Comparison of ENCODE assay signal across 8 cellular contexts in the genomic region with DNA sequence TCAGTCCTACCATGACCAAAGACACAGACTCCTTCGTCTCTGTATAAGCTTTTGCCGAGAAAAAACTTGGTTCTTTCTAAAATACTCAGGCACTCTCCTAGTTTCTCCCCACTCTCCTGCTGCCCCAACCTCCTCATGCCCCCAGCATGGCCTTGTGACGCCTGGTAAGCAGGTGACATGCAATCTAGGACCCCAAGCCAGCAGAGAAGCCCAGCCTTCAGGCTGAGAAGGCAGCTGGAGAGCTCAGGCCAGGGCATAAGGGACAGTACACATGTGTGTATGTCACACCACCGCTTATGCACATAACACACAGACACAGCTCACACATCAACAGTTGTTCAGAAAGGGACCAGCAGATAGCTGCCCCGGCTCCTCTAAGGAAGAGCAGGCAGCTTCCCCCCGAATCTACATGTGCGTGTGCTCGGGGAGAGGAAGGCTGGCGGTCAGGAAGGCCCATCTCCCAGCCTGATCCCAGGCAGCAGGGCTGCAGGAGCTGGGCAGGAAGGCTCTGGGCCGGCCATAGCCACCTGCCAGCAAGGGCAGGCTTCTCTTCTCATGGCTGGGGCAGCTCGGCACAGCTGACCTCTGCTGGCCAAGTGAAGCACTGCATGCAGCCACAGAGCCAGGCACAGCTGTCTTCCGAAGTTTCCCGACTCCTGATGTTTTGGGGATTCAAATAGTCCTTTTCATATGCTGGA. TPM values are rescaled to one million over a fixed set of nuclear protein-coding genes. Genes with fewer than 3 reads are reported as not detected.
DNase-seq lines count a peak whose midpoint lies in the region; ATAC-seq, FAIRE-seq and TF ChIP-seq lines count a peak whose summit lies in the region.

No MANE protein-coding gene starts in this region.

- no peak overlapping the region for H3K4me3 ChIP-seq in AG09309 (ENCODE audit: control insufficient read depth, low read depth, low read length)
- H3K4me3 ChIP-seq in IMR-90 (ENCODE audit: insufficient read depth, low read depth, low read length), result no peak overlapping the region
- no peak overlapping the region for H3K4me3 ChIP-seq in pancreas
- no peak overlapping the region for H3K4me3 ChIP-seq in aorta (ENCODE audit: low read length in 2 of 2)

- no peaks in the 10 kb centered on the region for H3K27me3 ChIP-seq in IMR-90 (ENCODE audit: control insufficient read depth, insufficient read depth, low read length)
- H3K27me3 ChIP-seq in pancreas, result no peaks in the 10 kb centered on the region
- H3K27me3 ChIP-seq in aorta (ENCODE audit: control insufficient read depth in 1 of 2, insufficient read depth in 2 of 2, low read length in 1 of 2), result no peaks in the 10 kb centered on the region

- peaks cover 43% of the 10 kb centered on the region for H3K36me3 Mint-ChIP-seq in activated naive CD4-positive, alpha-beta T cell treated with anti-CD3 and anti-CD28 coated beads, Interleukin-2, amount 10 ng/mL, durations not matched to agents 7 days and 5 days

- H3K36me3 ChIP-seq in IMR-90 (ENCODE audit: control insufficient read depth, insufficient read depth, low read length) (peaks cover 58% of the 10 kb centered on the region), pancreas (peaks cover 17 to 42% (median 35%) of the 10 kb centered on the region in 3 donors), aorta (ENCODE audit: control insufficient read depth in 1 of 2, insufficient read depth in 2 of 2, low read length in 1 of 2) (peaks cover 4 to 20% of the 10 kb centered on the region in 2 donors)

- no peak overlapping the region for H3K56ac ChIP-seq in IMR-90 (ENCODE audit: extremely low read depth, insufficient read depth, low read length)

- POLR2A ChIA-PET in IMR-90 (lab: Charles Lee; ENCODE audit: unreplicated experiment), result no interaction called here

- H3K18ac ChIP-seq in IMR-90 (ENCODE audit: low read depth, low read length), result no peak overlapping the region

- TF ChIP-seq POLR2A in IMR-90 (IDR thresholded peaks at IDR 0.05; ENCODE audit: low read depth, low read length), result peak; percentile 39; the same call in 1 of the 2 replicates

- FAIRE-seq in pancreas (lab: Jason Lieb, UNC), result no peak

- H3K27me3 Mint-ChIP-seq in activated naive CD4-positive, alpha-beta T cell treated with anti-CD3 and anti-CD28 coated beads, Interleukin-2, amount 10 ng/mL, durations not matched to agents 7 days and 5 days, result no peaks in the 10 kb centered on the region

- BruUV-seq in IMR-90 (replicated peaks; lab: Mats Ljungman, UMichigan), result no TSS peak

- peak; percentile 87 for TF ChIP-seq RAD21 in IMR-90 (IDR thresholded peaks at IDR 0.05; ENCODE audit: low read length)

- H3K27ac ChIP-seq in IMR-90 (ENCODE audit: insufficient read depth, low read length) (no peak overlapping the region), pancreas (no peak overlapping the region), aorta (ENCODE audit: low read depth in 1 of 2, low read length in 2 of 2) (no peak overlapping the region)

- H3K23ac ChIP-seq in IMR-90 (ENCODE audit: low read depth, low read length), result no peak overlapping the region

- H4K8ac ChIP-seq in IMR-90 (ENCODE audit: low read depth in 2 of 2, low read length in 2 of 2), result no peak overlapping the region

- H3K9me3 Mint-ChIP-seq in activated naive CD4-positive, alpha-beta T cell treated with anti-CD3 and anti-CD28 coated beads, Interleukin-2, amount 10 ng/mL, durations not matched to agents 7 days and 5 days, result no peaks in the 10 kb centered on the region

- intact Hi-C loops in IMR-90 (cut with micrococcal nuclease) (loop anchor here (1.0 kb wide), 3 partner anchors 75 to 324 kb away; a partner anchor contains a TSS), pancreas (cut with DNase I) (loop anchor here in 1 of 3 donors (10.0 kb wide), 1 partner anchor 320 kb away; no protein-coding TSS in a partner anchor), aorta (cut with DNase I) (loop anchor here in 1 of 2 donors (5.0 to 10.0 kb wide), 2 partner anchors 73 to 510 kb away; a partner anchor contains a TSS)

- H2AFZ ChIP-seq in IMR-90 (replicated peaks; ENCODE audit: low read length, poor library complexity), result peak overlapping the region; percentile 55

- H3K4me1 Mint-ChIP-seq in activated naive CD4-positive, alpha-beta T cell treated with anti-CD3 and anti-CD28 coated beads, Interleukin-2, amount 10 ng/mL, durations not matched to agents 7 days and 5 days, result peaks cover 11% of the 10 kb centered on the region

- H2AK5ac ChIP-seq in IMR-90 (ENCODE audit: low read depth, low read length), result no peak overlapping the region

- CTCF ChIA-PET in IMR-90 (lab: Yijun Ruan, JAX), result interaction anchor here (0.7 to 2.3 kb wide), 15 partner anchors 9 to 325 kb away, joined by 3 to 14 read pairs (median 4); a partner anchor contains a TSS
- CTCF ChIA-PET in activated naive CD4-positive, alpha-beta T cell treated with anti-CD3 and anti-CD28 coated beads, Interleukin-2, amount 10 ng/mL, durations not matched to agents 7 days and 5 days (lab: Charles Lee), result interaction anchor here (0.6 to 5.4 kb wide), 38 partner anchors 9 to 545 kb away, joined by 3 to 73 read pairs (median 4); a partner anchor contains a TSS

- H3K4ac ChIP-seq in IMR-90 (ENCODE audit: low read depth, low read length), result no peak overlapping the region

- H3K4me1 ChIP-seq in IMR-90 (ENCODE audit: control insufficient read depth, insufficient read depth, low read length), result peaks cover 2% of the 10 kb centered on the region; the same call in 1 of the 2 replicates
- H3K4me1 ChIP-seq in pancreas, result no peaks in the 10 kb centered on the region
- H3K4me1 ChIP-seq in aorta (ENCODE audit: control insufficient read depth in 1 of 2, insufficient read depth in 2 of 2, low read length in 2 of 2), result no peaks in the 10 kb centered on the region

- H3K79me1 ChIP-seq in IMR-90 (ENCODE audit: low read depth in 1 of 2, low read length in 2 of 2), result peaks cover 13 to 35% of the 10 kb centered on the region in 2 experiments; a peak in 3 of 4 replicates

- peak overlapping the region; percentile 62 for H3K27ac Mint-ChIP-seq in activated naive CD4-positive, alpha-beta T cell treated with anti-CD3 and anti-CD28 coated beads, Interleukin-2, amount 10 ng/mL, durations not matched to agents 7 days and 5 days

- DNase-seq in AG09309 (ENCODE audit: low read depth), result no peak
- peak; percentile 49 for DNase-seq in IMR-90
- peak; percentile 53 for DNase-seq in SK-N-DZ (ENCODE audit: low spot score)
- peak; percentile 75 for DNase-seq in activated naive CD4-positive, alpha-beta T cell treated with anti-CD3 and anti-CD28 coated beads, Interleukin-2, amount 10 ng/mL, durations not matched to agents 7 days and 5 days
- peak; percentile 52 for DNase-seq in globus pallidus (ENCODE audit: low spot score)
- peak in 5 of 6 donors; percentile 48 to 89 (median 78) for DNase-seq in pancreas
- DNase-seq in aorta, result peak; percentile 74 to 88

- peak; percentile 74 for ATAC-seq in GM18867 (IDR thresholded peaks at IDR 0.05; ENCODE audit: unreplicated experiment)
- peak; percentile 92 for ATAC-seq in IMR-90 (ENCODE audit: low read depth)
- peak; percentile 82 to 98 (median 92) for ATAC-seq in pancreas
- ATAC-seq in aorta (ENCODE audit: low FRiP score), result peak; percentile 88

- TF ChIP-seq CTCF in AG09309 (IDR thresholded peaks at IDR 0.05; ENCODE audit: control insufficient read depth, insufficient read depth, low read depth, low read length, missing control alignments) (peak; percentile 97), IMR-90 (conservative IDR thresholded peaks at IDR 0.05; ENCODE audit: low read depth, low read length) (peak; percentile 90), pancreas (IDR thresholded peaks at IDR 0.05) (peak; percentile 95 to 98 (median 97))

- no peak overlapping the region for H2BK20ac ChIP-seq in IMR-90 (ENCODE audit: low read depth, low read length)

- no peak overlapping the region for H3K9ac ChIP-seq in IMR-90 (ENCODE audit: low read depth, low read length)

- 58% methylated on average over 5 of the region's 13 CpGs; no CpG with 5 or more reads in 1 of the 2 experiments for WGBS in IMR-90 (ENCODE audit: extremely low coverage in 2 of 2, insufficient read length in 1 of 2), 2 experiments
- WGBS in pancreas, 2 donors, result 54 to 57% methylated on average over 13 of the region's 13 CpGs
- 58 to 62% methylated on average over 13 of the region's 13 CpGs for WGBS in aorta, 2 donors

- peaks cover 29% of the 10 kb centered on the region for H4K20me1 ChIP-seq in IMR-90 (ENCODE audit: insufficient read depth, low read length)

- H3K14ac ChIP-seq in IMR-90 (replicated peaks; ENCODE audit: low read depth, low read length), result no peak overlapping the region

- H3K4me2 ChIP-seq in IMR-90 (ENCODE audit: low read depth, low read length), result no peak overlapping the region

- H2BK15ac ChIP-seq in IMR-90 (ENCODE audit: low read depth, low read length), result no peak overlapping the region

- in situ Hi-C loops in IMR-90 (cut with MboI; ENCODE audit: low sequenced_read_pairs), result loop anchor here (10.0 kb wide), 1 partner anchor 320 kb away; no protein-coding TSS in a partner anchor

- no peak overlapping the region for H2BK120ac ChIP-seq in IMR-90 (ENCODE audit: low read depth, low read length)

- no peak overlapping the region for H2AK9ac ChIP-seq in IMR-90 (replicated peaks; ENCODE audit: low read depth, low read length, poor library complexity)

- H4K91ac ChIP-seq in IMR-90 (ENCODE audit: insufficient read depth, low read depth, low read length), result no peak overlapping the region

- H3K9me3 ChIP-seq in IMR-90 (ENCODE audit: control insufficient read depth, insufficient read depth, low read length), result no peaks in the 10 kb centered on the region
- no peaks in the 10 kb centered on the region for H3K9me3 ChIP-seq in pancreas
- no peaks in the 10 kb centered on the region for H3K9me3 ChIP-seq in aorta (ENCODE audit: control insufficient read depth, low read length)

- no peak overlapping the region for H2BK5ac ChIP-seq in IMR-90 (ENCODE audit: low read depth, low read length, poor library complexity, severe bottlenecking)

- no peak overlapping the region for H4K5ac ChIP-seq in IMR-90 (ENCODE audit: low read depth, low read length)

- no peak overlapping the region for H3K4me3 Mint-ChIP-seq in activated naive CD4-positive, alpha-beta T cell treated with anti-CD3 and anti-CD28 coated beads, Interleukin-2, amount 10 ng/mL, durations not matched to agents 7 days and 5 days

- dilution Hi-C loops in IMR-90 (cut with HindIII; ENCODE audit: low sequenced_read_pairs, unreplicated experiment), result no loop called here

- H3K9me1 ChIP-seq in IMR-90 (ENCODE audit: insufficient read depth, low read length), result peaks cover 6% of the 10 kb centered on the region; the same call in 1 of the 2 replicates

RNA-seq across cellular contexts. Expression of a gene that starts 8.5 kb away (rescaled TPM):
- 56.9 and 67.7 TPM in 2 replicates for total RNA-seq in IMR-90 (2012; rRNA removed)
- 58.2 and 59.4 TPM in 2 replicates for polyA plus RNA-seq in IMR-90 (2012; rRNA removed)
- polyA plus RNA-seq in IMR-90 (2012; cell fraction: cytosol; rRNA removed), result 30.4 and 32.4 TPM in 2 replicates
- 167 and 209 TPM in 2 replicates for polyA plus RNA-seq in IMR-90 (2012; cell fraction: nucleus; rRNA removed; ENCODE audit: low replicate concordance)
- polyA plus RNA-seq in SK-N-DZ (2014; cell fraction: cytosol; rRNA removed), result 93.1 and 95.4 TPM in 2 replicates
- 172 and 224 TPM in 2 replicates for polyA plus RNA-seq in SK-N-DZ (2014; cell fraction: nucleus; rRNA removed)
- 10 to 100 TPM; 23.0 to 36.6 (median 27.3) TPM for total RNA-seq in pancreas
- 100 to 1,000 TPM; 107 to 114 TPM for polyA plus RNA-seq in pancreas
- total RNA-seq in aorta, result 10 to 100 TPM; 44.7 to 56.8 TPM
- 100 to 1,000 TPM in 1 of 2 donors, 10 to 100 TPM in 1; 23.3 to 153 TPM for polyA plus RNA-seq in aorta

RNA-seq across cellular contexts. Expression of a gene that starts 16.8 kb away (rescaled TPM):
- total RNA-seq in IMR-90 (2012; rRNA removed), result 68.0 and 92.7 TPM in 2 replicates
- polyA plus RNA-seq in IMR-90 (2012; rRNA removed), result 57.3 and 58.6 TPM in 2 replicates
- polyA plus RNA-seq in IMR-90 (2012; cell fraction: cytosol; rRNA removed), result 44.5 and 118 TPM in 2 replicates
- polyA plus RNA-seq in IMR-90 (2012; cell fraction: nucleus; rRNA removed; ENCODE audit: low replicate concordance), result 104 and 122 TPM in 2 replicates
- polyA plus RNA-seq in SK-N-DZ (2014; cell fraction: cytosol; rRNA removed), result 169 and 208 TPM in 2 replicates
- 143 TPM in 2 replicates for polyA plus RNA-seq in SK-N-DZ (2014; cell fraction: nucleus; rRNA removed)
- total RNA-seq in pancreas, result 10 to 100 TPM; 38.2 to 53.0 (median 47.0) TPM
- polyA plus RNA-seq in pancreas, result 10 to 100 TPM; 32.3 to 55.9 TPM
- 10 to 100 TPM; 62.2 to 66.8 TPM for total RNA-seq in aorta
- 10 to 100 TPM; 47.2 to 77.0 TPM for polyA plus RNA-seq in aorta

RNA-seq across cellular contexts. Expression of a gene that starts 24.1 kb away (rescaled TPM):
- total RNA-seq in IMR-90 (2012; rRNA removed) (not detected in 2 replicates), pancreas (under 1 TPM; 0.20 to 0.98 (median 0.60) TPM), aorta (1 to 10 TPM in 1 of 2 donors, under 1 TPM in 1; 0.39 to 1.1 TPM)
- polyA plus RNA-seq in IMR-90 (2012; rRNA removed) (0.03 and 0.07 TPM in 2 replicates), pancreas (1 to 10 TPM in 1 of 2 donors, under 1 TPM in 1; 0.61 to 3.4 TPM), aorta (1 to 10 TPM in 1 of 2 donors, under 1 TPM in 1; 0.79 to 6.1 TPM)
- polyA plus RNA-seq in IMR-90 (2012; cell fraction: cytosol; rRNA removed), result 0.08 TPM in 1 of 2 replicates, not detected in the other
- 0.09 and 0.10 TPM in 2 replicates for polyA plus RNA-seq in IMR-90 (2012; cell fraction: nucleus; rRNA removed; ENCODE audit: low replicate concordance)
- not detected in 2 replicates for polyA plus RNA-seq in SK-N-DZ (2014; cell fraction: cytosol; rRNA removed)
- 0.10 and 0.14 TPM in 2 replicates for polyA plus RNA-seq in SK-N-DZ (2014; cell fraction: nucleus; rRNA removed)

RNA-seq across cellular contexts. Expression of a gene that starts 41.2 kb away (rescaled TPM):
- 52.8 and 56.5 TPM in 2 replicates for total RNA-seq in IMR-90 (2012; rRNA removed)
- 47.4 and 47.5 TPM in 2 replicates for polyA plus RNA-seq in IMR-90 (2012; rRNA removed)
- polyA plus RNA-seq in IMR-90 (2012; cell fraction: cytosol; rRNA removed), result 34.5 and 44.6 TPM in 2 replicates
- 38.0 and 54.5 TPM in 2 replicates for polyA plus RNA-seq in IMR-90 (2012; cell fraction: nucleus; rRNA removed; ENCODE audit: low replicate concordance)
- 28.8 and 29.1 TPM in 2 replicates for polyA plus RNA-seq in SK-N-DZ (2014; cell fraction: cytosol; rRNA removed)
- polyA plus RNA-seq in SK-N-DZ (2014; cell fraction: nucleus; rRNA removed), result 23.4 and 36.2 TPM in 2 replicates
- 10 to 100 TPM; 24.5 to 49.2 (median 33.7) TPM for total RNA-seq in pancreas
- polyA plus RNA-seq in pancreas, result 10 to 100 TPM; 18.4 to 19.3 TPM
- 10 to 100 TPM; 84.7 to 95.3 TPM for total RNA-seq in aorta
- polyA plus RNA-seq in aorta, result 10 to 100 TPM; 27.0 to 28.4 TPM
